In the genomic region with DNA sequence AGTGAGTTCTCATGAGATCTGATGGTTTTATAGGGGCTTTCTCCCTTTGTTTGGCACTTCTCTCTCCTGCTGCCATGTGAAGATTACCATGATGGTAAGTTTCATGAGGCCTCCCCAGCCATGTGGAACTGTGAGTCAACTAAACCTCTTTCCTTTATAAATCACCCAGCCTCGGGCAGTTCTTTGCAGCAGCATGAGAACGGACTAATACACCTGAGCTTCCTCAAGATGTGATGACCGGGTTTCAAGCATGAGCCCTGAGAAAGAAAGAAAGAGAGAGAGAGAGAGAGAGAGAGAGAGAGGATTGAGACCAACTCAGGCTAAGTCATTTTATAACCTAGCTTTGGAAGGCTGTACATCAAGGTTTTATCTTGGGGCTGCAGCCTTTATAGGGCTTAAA, we compare ENCODE assay signal across 27 cellular contexts.
"Had no signal": no experiment of that assay in that cellular context is flagged by ENCODE, and none has a peak within 500 bp of the region (broad histone marks: within the 10 kb centered on the region; RNA-seq: fewer than 3 reads in every experiment).

No MANE protein-coding gene starts in this region.

- DNase-seq: activated CD4-positive, alpha-beta memory T cell treated with anti-CD3 and anti-CD28 coated beads for 36 hours; activated CD4-positive, alpha-beta T cell treated with anti-CD3 and anti-CD28 coated beads for 36 hours; activated CD4-positive, alpha-beta T cell treated with anti-CD3 and anti-CD28 coated beads, Interleukin-2, amount 10 ng/mL, durations not matched to agents 24 days and 14 days; activated CD4-positive, CD25-positive, alpha-beta regulatory T cell; activated CD4-positive, CD25-positive, alpha-beta regulatory T cell treated with anti-CD3 and anti-CD28 coated beads, Interleukin-2, amount 50 U/mL, for 72 hours; activated CD8-positive, alpha-beta memory T cell treated with anti-CD3 and anti-CD28 coated beads, Interleukin-2, amount 10 ng/mL, durations not matched to agents 7 days and 5 days; activated CD8-positive, alpha-beta memory T cell treated with anti-CD3 and anti-CD28 coated beads, Interleukin-2, amount 50 U/mL, for 4 hours; activated CD8-positive, alpha-beta T cell treated with anti-CD3 and anti-CD28 coated beads, Interleukin-2, amount 10 ng/mL, durations not matched to agents 7 days and 5 days; activated effector memory CD4-positive, alpha-beta T cell treated with anti-CD3 and anti-CD28 coated beads, Interleukin-2, amount 50 U/mL, for 16 hours; activated naive CD4-positive, alpha-beta T cell treated with anti-CD3 and anti-CD28 coated beads for 36 hours; activated naive CD8-positive, alpha-beta T cell treated with anti-CD3 and anti-CD28 coated beads for 36 hours; activated naive CD8-positive, alpha-beta T cell treated with anti-CD3 and anti-CD28 coated beads, Interleukin-2, amount 50 U/mL, for 24 hours; activated T-cell treated with anti-CD3 and anti-CD28 coated beads, Interleukin-2, amount 50 U/mL, for 1 hour; activated T-cell treated with anti-CD3 and anti-CD28 coated beads, Interleukin-2, amount 50 U/mL, for 48 hours; adrenal gland; amygdala; aorta; body of pancreas; dorsolateral prefrontal cortex; effector memory CD4-positive, alpha-beta T cell; endodermal cell; foreskin fibroblast; gastrocnemius medialis; glutamatergic neuron; heart left ventricle; T-helper 2 cell had no signal

- H3K27me3 ChIP-seq: adrenal gland, body of pancreas, dorsolateral prefrontal cortex, gastrocnemius medialis, heart left ventricle had no signal

- ATAC-seq: activated CD4-positive, alpha-beta T cell treated with anti-CD3 and anti-CD28 coated beads for 36 hours; activated CD8-positive, alpha-beta memory T cell treated with anti-CD3 and anti-CD28 coated beads, Interleukin-2, amount 10 ng/mL, durations not matched to agents 7 days and 5 days; activated CD8-positive, alpha-beta T cell treated with anti-CD3 and anti-CD28 coated beads, Interleukin-2, amount 10 ng/mL, durations not matched to agents 7 days and 5 days; activated naive CD8-positive, alpha-beta T cell treated with anti-CD3 and anti-CD28 coated beads, Interleukin-2, amount 50 U/mL, for 24 hours; body of pancreas; gastrocnemius medialis; heart left ventricle had no signal

- H3K4me1 ChIP-seq: adrenal gland, body of pancreas, gastrocnemius medialis, heart left ventricle had no signal

- H3K27ac ChIP-seq: adrenal gland, body of pancreas, coronary artery, dorsolateral prefrontal cortex, gastrocnemius medialis, heart left ventricle had no signal

- H3K4me3 ChIP-seq: adrenal gland, body of pancreas, coronary artery, dorsolateral prefrontal cortex, gastrocnemius medialis, heart left ventricle had no signal
